ENCODE assay signal across 8 cellular contexts in the genomic region with DNA sequence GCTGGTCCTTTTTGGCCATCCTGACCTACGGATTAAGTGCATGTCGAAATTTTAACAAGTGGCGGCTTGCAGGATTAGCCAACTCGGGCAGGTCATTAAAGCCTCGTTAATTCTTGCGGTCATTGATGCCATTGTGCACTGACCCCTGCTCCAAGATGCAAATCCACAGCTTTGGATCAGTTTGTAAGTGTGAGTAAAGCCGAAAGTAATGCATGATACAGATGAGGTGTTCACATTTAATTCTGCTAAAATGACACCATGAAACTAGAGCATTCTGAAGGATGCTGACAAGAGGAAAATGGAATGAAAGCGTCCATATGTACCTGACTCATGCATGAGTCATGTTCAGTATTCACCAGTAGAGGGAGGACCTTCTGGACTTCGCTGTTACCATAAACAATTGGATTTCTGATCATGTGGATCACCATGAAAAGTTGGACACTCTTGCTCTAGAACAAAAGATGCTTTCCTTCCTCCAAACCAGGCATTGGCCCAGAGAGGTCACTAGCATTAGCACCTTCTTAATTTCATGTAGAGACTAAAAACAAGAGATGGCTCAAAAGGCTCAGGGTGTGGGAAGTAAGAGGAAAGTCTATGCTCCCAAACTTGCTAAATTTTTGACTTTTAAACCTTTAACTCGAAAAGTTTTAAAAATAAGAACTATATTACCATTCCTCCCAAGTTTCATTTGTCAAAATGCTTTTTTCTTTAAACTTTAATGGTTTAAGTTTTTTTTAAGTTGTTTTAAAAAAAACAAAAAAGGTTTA. TPM values are rescaled to one million over a fixed set of nuclear protein-coding genes. Genes with fewer than 3 reads are reported as not detected.
A peak's percentile ranks its signal among the peaks of the same experiment; 100 is the strongest.
DNase-seq lines count a peak whose midpoint lies in the region; ATAC-seq and TF ChIP-seq lines count a peak whose summit lies in the region.

No MANE protein-coding gene starts in this region.

- H3K9me3 Mint-ChIP-seq in endothelial cell (ENCODE audit: unreplicated experiment) = no peaks in the 10 kb centered on the region

- H2AFZ ChIP-seq in osteoblast (ENCODE audit: low read length) = peak overlapping the region; percentile 11

- H3K4me2 ChIP-seq in osteoblast (ENCODE audit: insufficient read depth, low read length) = peak overlapping the region; percentile 4

- TF ChIP-seq CTCF in left ventricle myocardium inferior (IDR thresholded peaks at IDR 0.05; ENCODE audit: borderline replicate concordance) = peak; percentile 64
- TF ChIP-seq CTCF in right atrium auricular region (IDR thresholded peaks at IDR 0.05) = peak in 1 of 2 donors; percentile 58
- TF ChIP-seq CTCF in endothelial cell (IDR thresholded peaks at IDR 0.05; ENCODE audit: unreplicated experiment) = peak; percentile 64
- TF ChIP-seq CTCF in osteoblast (IDR thresholded peaks at IDR 0.05; ENCODE audit: extremely low read depth, low read depth, low read length) = peak; percentile 38

- H3K4me3 Mint-ChIP-seq in endothelial cell (ENCODE audit: unreplicated experiment) = no peak overlapping the region

- no peaks in the 10 kb centered on the region for H3K36me3 Mint-ChIP-seq in endothelial cell (ENCODE audit: low read depth, unreplicated experiment)

- DNase-seq in left ventricle myocardium inferior (no peak), right atrium auricular region (ENCODE audit: low spot score) (no peak), NCI-H748 treated with DMSO at 0.1 percent for 48 hours (lab: John Stamatoyannopoulos, UW) (peak; percentile 16), endothelial cell (ENCODE audit: low spot score) (no peak), osteoblast (ENCODE audit: insufficient read length, low spot score, missing footprints) (peak; percentile 95)
- no peak for DNase-seq in activated effector memory CD4-positive, alpha-beta T cell treated with Interleukin-2 at 50 U/mL for 16 hours
- DNase-seq in activated CD4-positive, alpha-beta T cell treated with anti-CD3 and anti-CD28 coated beads for 1 hour = no peak

- H3K27ac ChIP-seq in left ventricle myocardium inferior (replicated peaks) = no peak overlapping the region
- no peak overlapping the region for H3K27ac ChIP-seq in right atrium auricular region
- peak overlapping the region; percentile 13 for H3K27ac ChIP-seq in osteoblast (ENCODE audit: low read depth, low read length)

- no peaks in the 10 kb centered on the region for H3K36me3 ChIP-seq in left ventricle myocardium inferior
- no peaks in the 10 kb centered on the region for H3K36me3 ChIP-seq in right atrium auricular region
- no peaks in the 10 kb centered on the region for H3K36me3 ChIP-seq in osteoblast (ENCODE audit: insufficient read depth, low read length)

- H3K4me1 Mint-ChIP-seq in endothelial cell (ENCODE audit: unreplicated experiment) = peaks cover 5% of the 10 kb centered on the region

- H3K27me3 ChIP-seq in left ventricle myocardium inferior (ENCODE audit: low read depth) (peaks cover 5% of the 10 kb centered on the region), right atrium auricular region (no peaks in the 10 kb centered on the region), osteoblast (ENCODE audit: insufficient read depth, low read length) (no peaks in the 10 kb centered on the region)

- H3K27ac Mint-ChIP-seq in endothelial cell (ENCODE audit: unreplicated experiment) = no peak overlapping the region

- no peaks in the 10 kb centered on the region for H3K9me3 ChIP-seq in left ventricle myocardium inferior (replicated peaks)
- no peaks in the 10 kb centered on the region for H3K9me3 ChIP-seq in right atrium auricular region
- no peaks in the 10 kb centered on the region for H3K9me3 ChIP-seq in osteoblast (ENCODE audit: low read depth, low read length)

- no peaks in the 10 kb centered on the region for H3K4me1 ChIP-seq in left ventricle myocardium inferior
- H3K4me1 ChIP-seq in right atrium auricular region = peaks cover 0 to 5% of the 10 kb centered on the region in 2 donors
- peaks cover 16% of the 10 kb centered on the region for H3K4me1 ChIP-seq in osteoblast (ENCODE audit: insufficient read depth, low read length)

- H3K79me2 ChIP-seq in osteoblast (ENCODE audit: insufficient read depth, low read length) = no peaks in the 10 kb centered on the region

- intact Hi-C loops in left ventricle myocardium inferior (cut with micrococcal nuclease) = no loop called here

- H3K4me3 ChIP-seq in left ventricle myocardium inferior (no peak overlapping the region), right atrium auricular region (no peak overlapping the region), osteoblast (ENCODE audit: insufficient read depth, low read length) (no peak overlapping the region)

- no peak for ATAC-seq in HG02884 (IDR thresholded peaks at IDR 0.05; ENCODE audit: unreplicated experiment)

- H3K27me3 Mint-ChIP-seq in endothelial cell (ENCODE audit: unreplicated experiment) = peaks cover 4% of the 10 kb centered on the region

- no peaks in the 10 kb centered on the region for H4K20me1 ChIP-seq in osteoblast (ENCODE audit: insufficient read depth, low read length)

RNA-seq across cellular contexts. Expression of gene MUC22, which starts 48.0 kb away (rescaled TPM):
- total RNA-seq in left ventricle myocardium inferior = 0.08 TPM
- total RNA-seq in right atrium auricular region = not detected
- not detected for total RNA-seq in endothelial cell (ENCODE audit: unreplicated experiment)
- total RNA-seq in osteoblast = not detected in 2 replicates

RNA-seq across cellular contexts. Expression of gene C6orf15, which starts 54.1 kb away (rescaled TPM):
- total RNA-seq in left ventricle myocardium inferior (not detected), right atrium auricular region (not detected), endothelial cell (ENCODE audit: unreplicated experiment) (not detected), osteoblast (not detected in 2 replicates)

RNA-seq across cellular contexts. Expression of gene PSORS1C1, which starts 56.3 kb away (rescaled TPM):
- total RNA-seq in left ventricle myocardium inferior (4.7 TPM), right atrium auricular region (1 to 10 TPM in 1 of 2 donors, under 1 TPM in 1; 0.33 to 1.5 TPM), endothelial cell (ENCODE audit: unreplicated experiment) (0.54 TPM), osteoblast (1.2 and 2.2 TPM in 2 replicates)

Comparison
In these comparisons a context has a peak if more than half of its experiments do, and no peak if none do; other contexts are left out.
1. DNase-seq: peak in NCI-H748 treated with DMSO at 0.1 percent for 48 hours (single experiment) and osteoblast (single experiment); none in left ventricle myocardium inferior (single experiment), right atrium auricular region (single experiment), endothelial cell (single experiment), activated effector memory CD4-positive, alpha-beta T cell treated with Interleukin-2 at 50 U/mL for 16 hours (single experiment) and activated CD4-positive, alpha-beta T cell treated with anti-CD3 and anti-CD28 coated beads for 1 hour (single experiment).